ENCODE assay signal across 8 cellular contexts in genomic region chr2:111373060-111373459, GRCh38.
DNase-seq lines count a peak whose midpoint lies in the region; ATAC-seq, FAIRE-seq and TF ChIP-seq lines count a peak whose summit lies in the region.
"Not testable (repeated sequence)": the region's sequence is repeated elsewhere in the genome, so short reads cannot be mapped to it uniquely, and the experiment has no call there.

No MANE protein-coding gene starts in this region.

- H3K9me2 ChIP-seq in PC-3 (replicated peaks; ENCODE audit: low read length), result not testable (repeated sequence)

- FAIRE-seq in GM12878 (lab: Jason Lieb, UNC), result not testable (repeated sequence)

- DNase-seq in CD4-positive, alpha-beta T cell; PC-3; GM12878 (ENCODE audit: low read depth, low spot score); effector memory CD8-positive, alpha-beta T cell; left lobe of liver (ENCODE audit: low spot score); upper lobe of right lung: not testable (repeated sequence)

- not testable (repeated sequence) for H3K27ac Mint-ChIP-seq in CD4-positive, alpha-beta T cell; effector memory CD8-positive, alpha-beta T cell

- peak; percentile 26 for ATAC-seq in CD4-positive, alpha-beta T cell (ENCODE audit: poor library complexity)
- ATAC-seq in HG02588 (IDR thresholded peaks at IDR 0.05; ENCODE audit: unreplicated experiment) (peak; percentile 54), HG02885 (IDR thresholded peaks at IDR 0.05; ENCODE audit: poor library complexity, unreplicated experiment) (peak; percentile 53), PC-3 (peak; percentile 20; the same call in 1 of the 2 replicates), GM12878 (peak; percentile 85), left lobe of liver (peak; percentile 49), upper lobe of right lung (peak; percentile 23)
- ATAC-seq in effector memory CD8-positive, alpha-beta T cell (replicated peaks), result peak; percentile 40

- not testable (repeated sequence) for H3K9ac ChIP-seq in PC-3 (ENCODE audit: low read length); GM12878 (ENCODE audit: control insufficient read depth, insufficient read depth, low read length)

- no CpG with 5 or more reads among the region's 2 CpGs for WGBS in GM12878 (ENCODE audit: insufficient coverage, insufficient replicate concordance, low lambda C conversion rate, missing lambda C conversion rate)

- not testable (repeated sequence) for H3K9me3 Mint-ChIP-seq in CD4-positive, alpha-beta T cell; effector memory CD8-positive, alpha-beta T cell

- H3K36me3 ChIP-seq in PC-3 (ENCODE audit: low read depth, low read length); GM12878 (ENCODE audit: control insufficient read depth in 2 of 2, insufficient read depth in 2 of 2, low read length in 1 of 2); upper lobe of right lung: not testable (repeated sequence)

- POLR2A ChIA-PET in CD4-positive, alpha-beta T cell (lab: Charles Lee); PC-3 (lab: Charles Lee; ENCODE audit: unreplicated experiment); GM12878 (lab: Charles Lee): not testable (repeated sequence)

- CTCF ChIA-PET in CD4-positive, alpha-beta T cell (lab: Charles Lee); PC-3 (lab: Charles Lee); GM12878 (lab: Yijun Ruan, JAX): not testable (repeated sequence)

- H3K79me2 ChIP-seq in PC-3 (ENCODE audit: low read length); GM12878 (ENCODE audit: control insufficient read depth, insufficient read depth, low read length): not testable (repeated sequence)

- not testable (repeated sequence) for H2AFZ ChIP-seq in PC-3 (ENCODE audit: low read length); GM12878 (ENCODE audit: control insufficient read depth, low read depth, low read length)

- H4K20me1 ChIP-seq in PC-3 (ENCODE audit: low read length); GM12878 (ENCODE audit: control insufficient read depth, insufficient read depth): not testable (repeated sequence)

- RAD21 ChIA-PET in GM12878 (lab: Charles Lee; ENCODE audit: unreplicated experiment), result not testable (repeated sequence)

- not testable (repeated sequence) for TF ChIP-seq RAD21 in GM12878 (IDR thresholded peaks at IDR 0.05; ENCODE audit: insufficient read depth, low read depth, low read length)

- H3K4me3 Mint-ChIP-seq in CD4-positive, alpha-beta T cell; effector memory CD8-positive, alpha-beta T cell: not testable (repeated sequence)

- not testable (repeated sequence) for H3K4me2 ChIP-seq in PC-3 (ENCODE audit: low read length); GM12878 (ENCODE audit: control insufficient read depth, insufficient read depth)

- H3K4me3 ChIP-seq in PC-3 (ENCODE audit: low read length); GM12878; upper lobe of right lung: not testable (repeated sequence)

- not testable (repeated sequence) for H3K4me1 ChIP-seq in PC-3 (ENCODE audit: insufficient read depth, low read length); GM12878 (ENCODE audit: control insufficient read depth, insufficient read depth, low read length); upper lobe of right lung

- H3K4me1 Mint-ChIP-seq in CD4-positive, alpha-beta T cell (ENCODE audit: low read depth); effector memory CD8-positive, alpha-beta T cell (ENCODE audit: low read depth in 2 of 2): not testable (repeated sequence)

- TF ChIP-seq POLR2A in GM12878 (IDR thresholded peaks at IDR 0.05; ENCODE audit: low read depth, low read length), result not testable (repeated sequence)

- H3K27me3 Mint-ChIP-seq in CD4-positive, alpha-beta T cell; effector memory CD8-positive, alpha-beta T cell: not testable (repeated sequence)

- TF ChIP-seq EP300 in GM12878 (IDR thresholded peaks at IDR 0.05; ENCODE audit: borderline replicate concordance in 1 of 2, control insufficient read depth in 1 of 2, low read depth in 2 of 2, low read length in 2 of 2), result not testable (repeated sequence)

- H3K36me3 Mint-ChIP-seq in CD4-positive, alpha-beta T cell (ENCODE audit: low read depth); effector memory CD8-positive, alpha-beta T cell (ENCODE audit: insufficient read depth): not testable (repeated sequence)

- in situ Hi-C loops in GM12878 (cut with MboI), result not testable (repeated sequence)

- not testable (repeated sequence) for H3K9me3 ChIP-seq in CD4-positive, alpha-beta T cell (ENCODE audit: control insufficient read depth, low read length); PC-3 (ENCODE audit: low read length); GM12878 (replicated peaks; ENCODE audit: control insufficient read depth, insufficient read depth, low read length); upper lobe of right lung

- BruUV-seq in PC-3 (replicated peaks; lab: Mats Ljungman, UMichigan); GM12878 (replicated peaks; lab: Mats Ljungman, UMichigan): not testable (repeated sequence)

- H3F3A ChIP-seq in PC-3 (ENCODE audit: low read length, unreplicated experiment), result not testable (repeated sequence)

- not testable (repeated sequence) for H3K27ac ChIP-seq in CD4-positive, alpha-beta T cell (ENCODE audit: low read depth, low read length); PC-3 (ENCODE audit: low read length); GM12878 (ENCODE audit: control insufficient read depth, insufficient read depth); upper lobe of right lung

- SMC1A ChIA-PET in GM12878 (lab: Charles Lee; ENCODE audit: uncharacterized antibody, unreplicated experiment), result not testable (repeated sequence)

- H3K27me3 ChIP-seq in CD4-positive, alpha-beta T cell (ENCODE audit: control insufficient read depth, insufficient read depth, low read length); PC-3 (ENCODE audit: low read length); GM12878 (replicated peaks in 1 of 2; ENCODE audit: control insufficient read depth in 2 of 2, insufficient read depth in 2 of 2, low read length in 1 of 2); upper lobe of right lung: not testable (repeated sequence)

- intact Hi-C loops in CD4-positive, alpha-beta T cell (cut with DNase I, micrococcal nuclease); PC-3 (cut with micrococcal nuclease); GM12878 (cut with micrococcal nuclease; ENCODE audit: unreplicated experiment); upper lobe of right lung (cut with DNase I): not testable (repeated sequence)

- TF ChIP-seq CTCF in CD4-positive, alpha-beta T cell (IDR thresholded peaks at IDR 0.05); PC-3 (conservative IDR thresholded peaks at IDR 0.05; ENCODE audit: low read depth, low read length); GM12878 (IDR thresholded peaks at IDR 0.05 in 2 of 3, conservative IDR thresholded peaks at IDR 0.05 in 1 of 3; ENCODE audit: control insufficient read depth in 2 of 3, extremely low read depth in 1 of 3, insufficient read depth in 1 of 3, low read depth in 3 of 3, low read length in 3 of 3); upper lobe of right lung (IDR thresholded peaks at IDR 0.05): not testable (repeated sequence)

Comparison
In these comparisons a context has a peak if more than half of its experiments do, and no peak if none do; other contexts are left out.
1. ATAC-seq: peak in every context shown above with its lines; median percentile 85 in GM12878; 54 in HG02588; 53 in HG02885; 49 in left lobe of liver; 40 in effector memory CD8-positive, alpha-beta T cell; 26 in CD4-positive, alpha-beta T cell; 23 in upper lobe of right lung; 20 in PC-3.